Comparison of ENCODE assay signal across 12 cellular contexts in genomic region chr5:150613991-150614650, GRCh38. TPM values are rescaled to one million over a fixed set of nuclear protein-coding genes. Genes with fewer than 3 reads are reported as not detected.
DNase-seq lines count a peak whose midpoint lies in the region; ATAC-seq and TF ChIP-seq lines count a peak whose summit lies in the region.
"Had no signal": no experiment of that assay in that cellular context is flagged by ENCODE, and none has a peak within 500 bp of the region (broad histone marks: within the 10 kb centered on the region; RNA-seq: fewer than 3 reads in every experiment).

No MANE protein-coding gene starts in this region.

- no peaks in the 10 kb centered on the region for H3K36me3 Mint-ChIP-seq in glutamatergic neuron (ENCODE audit: unreplicated experiment)

- no peak overlapping the region for H3K4me3 Mint-ChIP-seq in glutamatergic neuron (ENCODE audit: unreplicated experiment)
- H3K4me3 Mint-ChIP-seq: CD4-positive, alpha-beta T cell; dendritic cell treated with granulocyte-macrophage colony-stimulating factor and Interleukin-4, amounts not matched to agents 40 ng/mL and 50 ng/mL, for 4 days had no signal

- DNase-seq in Panc1 (ENCODE audit: low read depth, low spot score) (no peak), glutamatergic neuron (no peak), psoas muscle (peak in 1 of 2 donors; percentile 52), activated gamma-delta T cell (lab: John Stamatoyannopoulos, UW) (no peak)
- DNase-seq in activated naive CD4-positive, alpha-beta T cell treated with anti-CD3 and anti-CD28 coated beads, Interleukin-2, amount 50 U/mL, for 16 hours: no peak
- DNase-seq in activated naive CD4-positive, alpha-beta T cell (lab: John Stamatoyannopoulos, UW): no peak
- DNase-seq: CD4-positive, alpha-beta T cell; retina had no signal

- peak overlapping the region; percentile 28 for H3K27ac Mint-ChIP-seq in glutamatergic neuron (ENCODE audit: unreplicated experiment)
- H3K27ac Mint-ChIP-seq: CD4-positive, alpha-beta T cell; dendritic cell treated with granulocyte-macrophage colony-stimulating factor and Interleukin-4, amounts not matched to agents 40 ng/mL and 50 ng/mL, for 4 days had no signal

- POLR2A ChIA-PET in Panc1 (lab: Charles Lee): no interaction called here

- CTCF ChIA-PET in Panc1 (lab: Charles Lee): interaction anchor here (0.6 kb wide), 1 partner anchor 14 kb away, joined by 3 read pairs; no protein-coding TSS in a partner anchor

- H3K9me3 ChIP-seq in Panc1 (ENCODE audit: control insufficient read depth, insufficient read depth, low read depth, low read length) (no peaks in the 10 kb centered on the region), psoas muscle (no peaks in the 10 kb centered on the region)

- 0 out of 2 replicates have a peak, but pooled peaks have one; percentile 22 for ATAC-seq in Panc1
- no peak for ATAC-seq in psoas muscle
- no peak for ATAC-seq in HG02884 (IDR thresholded peaks at IDR 0.05; ENCODE audit: unreplicated experiment)
- ATAC-seq: activated CD4-positive, CD25-positive, alpha-beta regulatory T cell treated with anti-CD3 and anti-CD28 coated beads, Interleukin-2, amount 50 U/mL, for 24 hours had no signal

- no peaks in the 10 kb centered on the region for H3K36me3 ChIP-seq in Panc1 (ENCODE audit: control insufficient read depth, insufficient read depth, low read length)
- H3K36me3 ChIP-seq in psoas muscle (ENCODE audit: insufficient read depth in 1 of 2, low read depth in 1 of 2): no peaks in the 10 kb centered on the region

- TF ChIP-seq CTCF in GM12872 (IDR thresholded peaks at IDR 0.05; ENCODE audit: insufficient read depth, low read depth, low read length): peak; percentile 32; the same call in 1 of the 3 replicates
- TF ChIP-seq CTCF in Panc1 (IDR thresholded peaks at IDR 0.05): no peak
- peak; percentile 3 for TF ChIP-seq CTCF in glutamatergic neuron (IDR thresholded peaks at IDR 0.05; ENCODE audit: partially characterized antibody, unreplicated experiment)
- peak; percentile 19 for TF ChIP-seq CTCF in psoas muscle (IDR thresholded peaks at IDR 0.05)

- in situ Hi-C loops in Panc1 (cut with HindIII; ENCODE audit: low pct_unique_long_range_greater_than_20kb, low sequenced_read_pairs): no loop called here

- H3K27me3 Mint-ChIP-seq in glutamatergic neuron (ENCODE audit: unreplicated experiment): peaks cover 14% of the 10 kb centered on the region
- H3K27me3 Mint-ChIP-seq: CD4-positive, alpha-beta T cell had no signal

- peaks cover 6% of the 10 kb centered on the region for H3K9me3 Mint-ChIP-seq in glutamatergic neuron (ENCODE audit: unreplicated experiment)
- H3K9me3 Mint-ChIP-seq: CD4-positive, alpha-beta T cell; dendritic cell treated with granulocyte-macrophage colony-stimulating factor and Interleukin-4, amounts not matched to agents 40 ng/mL and 50 ng/mL, for 4 days had no signal

- H3K4me1 Mint-ChIP-seq in glutamatergic neuron (ENCODE audit: low read depth, unreplicated experiment): peaks cover 35% of the 10 kb centered on the region

- WGBS in psoas muscle, 3 donors: 26 to 43% (median 36%) methylated on average over 9 of the region's 9 CpGs

- H3K4me3 ChIP-seq in Panc1 (ENCODE audit: low read depth in 2 of 2, low read length in 2 of 2) (no peak overlapping the region), psoas muscle (no peak overlapping the region)

- H3K27ac ChIP-seq in Panc1 (ENCODE audit: low read length) (peak overlapping the region; percentile 36; the same call in 1 of the 2 replicates), psoas muscle (peak overlapping the region; percentile 98)

- no peaks in the 10 kb centered on the region for H3K27me3 ChIP-seq in Panc1 (ENCODE audit: control insufficient read depth, insufficient read depth, low read length)
- no peaks in the 10 kb centered on the region for H3K27me3 ChIP-seq in psoas muscle (ENCODE audit: insufficient read depth in 3 of 3, low read length in 2 of 3)

- intact Hi-C loops in Panc1 (cut with micrococcal nuclease; ENCODE audit: unreplicated experiment) (no loop called here), psoas muscle (cut with DNase I) (no loop called here)

- H3K4me1 ChIP-seq in Panc1 (ENCODE audit: control insufficient read depth, insufficient read depth, low read length): peaks cover 39% of the 10 kb centered on the region
- peaks cover 94% of the 10 kb centered on the region for H3K4me1 ChIP-seq in psoas muscle

- BruUV-seq in Panc1 (replicated peaks; lab: Mats Ljungman, UMichigan): no TSS peak

RNA-seq across cellular contexts. Expression of gene SYNPO, which starts 26.3 kb away (rescaled TPM):
- total RNA-seq in Panc1 (2021; ENCODE audit: unreplicated experiment) (82.8 TPM), glutamatergic neuron (ENCODE audit: unreplicated experiment) (16.1 TPM), psoas muscle (100 to 1,000 TPM; 447 to 745 (median 673) TPM)
- polyA plus RNA-seq in Panc1 (2012; ENCODE audit: insufficient read length): 66.3 TPM
- 100 to 1,000 TPM; 136 to 855 (median 503) TPM for polyA plus RNA-seq in psoas muscle

RNA-seq across cellular contexts. Expression of gene MYOZ3, which starts 46.9 kb away (rescaled TPM):
- total RNA-seq in Panc1 (2021; ENCODE audit: unreplicated experiment) (1.7 TPM), glutamatergic neuron (ENCODE audit: unreplicated experiment) (0.64 TPM), psoas muscle (100 to 1,000 TPM in 1 of 4 donors, 10 to 100 TPM in 3; 29.7 to 110 (median 31.7) TPM)
- polyA plus RNA-seq in Panc1 (2012; ENCODE audit: insufficient read length): 1.9 TPM
- 10 to 100 TPM in 2 of 3 donors, 1 to 10 TPM in 1; 3.0 to 14.5 (median 14.5) TPM for polyA plus RNA-seq in psoas muscle
- total RNA-seq: CD4-positive, alpha-beta T cell had no signal

Comparison
In these comparisons a context has a peak if more than half of its experiments do, and no peak if none do; other contexts are left out.
1. RNA of gene MYOZ3, which starts 46.9 kb away (total RNA-seq): 29.7 to 110 TPM in psoas muscle; 1.7 TPM in Panc1 (single experiment) and 0.64 TPM in glutamatergic neuron (single experiment); every median in the first group is over 10 times any median in the second.